Comparison of ENCODE assay signal across 8 cellular contexts in the genomic region with DNA sequence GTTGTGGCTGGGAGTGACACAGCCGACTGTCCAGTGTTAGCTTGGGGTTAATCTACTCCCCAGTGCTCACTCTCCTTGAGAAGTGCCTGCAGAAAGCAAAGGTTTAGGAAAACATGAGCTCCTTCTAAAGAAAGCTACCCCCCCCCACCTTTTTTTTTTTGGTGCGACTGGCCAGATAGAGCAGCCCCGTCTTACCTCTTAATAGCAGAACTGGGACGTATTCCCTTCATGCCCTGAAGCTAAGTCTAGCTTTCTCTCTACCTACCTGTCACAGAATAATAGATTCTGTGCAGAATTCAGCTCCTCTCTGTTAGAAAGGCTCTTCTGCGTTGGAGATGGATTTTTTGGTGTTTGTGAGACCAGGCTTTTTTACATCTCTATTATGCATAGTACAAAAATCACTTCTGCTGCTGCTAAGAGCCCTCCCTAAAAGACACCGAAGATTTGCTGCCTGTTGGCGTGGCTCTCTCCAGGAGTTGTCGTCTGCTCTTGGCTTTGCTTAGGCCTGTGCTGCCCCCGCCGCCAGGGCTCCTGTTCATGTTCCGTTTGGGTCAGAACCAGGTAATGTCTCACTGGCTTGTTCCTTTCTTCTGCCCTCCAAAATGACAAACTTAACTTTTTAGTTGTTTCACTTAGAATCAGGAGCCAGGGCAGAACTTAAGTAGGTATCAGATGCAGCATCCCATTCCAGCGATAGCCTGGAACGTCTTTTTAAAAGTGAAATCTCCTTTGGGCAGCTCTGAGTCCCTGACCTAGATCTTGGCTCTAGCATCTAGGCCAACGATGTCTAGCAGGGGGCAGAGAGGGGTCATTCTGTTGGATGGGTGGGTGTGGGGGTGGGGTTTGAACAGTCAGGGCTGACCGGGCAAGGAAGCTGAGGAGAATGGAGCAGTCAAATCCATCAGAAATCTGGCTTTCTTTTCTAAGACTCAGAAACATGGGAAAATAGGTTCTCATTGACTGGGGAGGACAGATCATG. TPM values are rescaled to one million over a fixed set of nuclear protein-coding genes. Genes with fewer than 3 reads are reported as not detected.
DNase-seq lines count a peak whose midpoint lies in the region; ATAC-seq and TF ChIP-seq lines count a peak whose summit lies in the region.

No MANE protein-coding gene starts in this region.

- peak overlapping the region; percentile 17 for H2AFZ ChIP-seq in parathyroid adenoma

- no peak for TF ChIP-seq CTCF in fibroblast of pulmonary artery (IDR thresholded peaks at IDR 0.05; ENCODE audit: low read length, missing control alignments)
- no peak for TF ChIP-seq CTCF in parathyroid adenoma (IDR thresholded peaks at IDR 0.05)

- peaks cover 37% of the 10 kb centered on the region for H3K79me2 ChIP-seq in parathyroid adenoma

- H3K9ac ChIP-seq in ES-I3 (ENCODE audit: low read depth, low read length) = peak overlapping the region; percentile 81
- H3K9ac ChIP-seq in parathyroid adenoma = no peak overlapping the region

- H3K9me3 ChIP-seq in ES-I3 (ENCODE audit: control insufficient read depth, insufficient read depth, low read length) (no peaks in the 10 kb centered on the region), SJSA1 (replicated peaks) (no peaks in the 10 kb centered on the region), parathyroid adenoma (ENCODE audit: control insufficient read depth, low read length) (no peaks in the 10 kb centered on the region)

- peak overlapping the region; percentile 97 for H3K4me3 ChIP-seq in SJSA1
- peak overlapping the region; percentile 95 for H3K4me3 ChIP-seq in fibroblast of pulmonary artery (replicated peaks; ENCODE audit: low read depth, low read length)
- H3K4me3 ChIP-seq in parathyroid adenoma (ENCODE audit: low read depth, low read length) = peak overlapping the region; percentile 65

- H3K27ac ChIP-seq in SJSA1 (peak overlapping the region; percentile 18), parathyroid adenoma (peak overlapping the region; percentile 83)

- no peaks in the 10 kb centered on the region for H3K27me3 ChIP-seq in SJSA1 (replicated peaks)
- no peaks in the 10 kb centered on the region for H3K27me3 ChIP-seq in parathyroid adenoma (ENCODE audit: control insufficient read depth, insufficient read depth, low read length)

- ATAC-seq in HG02642 (IDR thresholded peaks at IDR 0.05; ENCODE audit: poor library complexity, unreplicated experiment) (no peak), HG02870 (IDR thresholded peaks at IDR 0.05; ENCODE audit: unreplicated experiment) (no peak)

- no peaks in the 10 kb centered on the region for H3K36me3 ChIP-seq in ES-I3 (ENCODE audit: insufficient read depth, low read length)
- H3K36me3 ChIP-seq in SJSA1 = peaks cover 40% of the 10 kb centered on the region
- H3K36me3 ChIP-seq in parathyroid adenoma (ENCODE audit: control insufficient read depth, insufficient read depth, low read length) = no peaks in the 10 kb centered on the region

- peak in 1 of 2 experiments; percentile 33 for DNase-seq in SJSA1 (ENCODE audit: low read depth in 1 of 2, low spot score in 2 of 2)
- DNase-seq in fibroblast of pulmonary artery (ENCODE audit: low read depth) = peak; percentile 80
- no peak for DNase-seq in germinal center (ENCODE audit: low spot score)
- no peak for DNase-seq in NCI-H82 (lab: John Stamatoyannopoulos, UW)

- peak overlapping the region; percentile 91 for H3K4me2 ChIP-seq in parathyroid adenoma (ENCODE audit: low read length)

- H3K4me1 ChIP-seq in ES-I3 (ENCODE audit: insufficient read depth, low read length) = peaks cover 44% of the 10 kb centered on the region
- H3K4me1 ChIP-seq in SJSA1 (replicated peaks) = peaks cover 47% of the 10 kb centered on the region
- peaks cover 8% of the 10 kb centered on the region for H3K4me1 ChIP-seq in parathyroid adenoma

RNA-seq across cellular contexts. Expression of gene TRIO, which starts 2.5 kb away (rescaled TPM):
- total RNA-seq in SJSA1 (2014; rRNA removed; shearing (Covaris generic)) = 62.2 and 99.6 TPM in 2 replicates
